In genomic region chr4:164239976-164240375, GRCh38 we compare ENCODE assay signal across 19 cellular contexts.
A peak's percentile ranks its signal among the peaks of the same experiment; 100 is the strongest.
DNase-seq lines count a peak whose midpoint lies in the region; TF ChIP-seq lines count a peak whose summit lies in the region.
"Had no signal": no experiment of that assay in that cellular context is flagged by ENCODE, and none has a peak within 500 bp of the region (broad histone marks: within the 10 kb centered on the region; RNA-seq: fewer than 3 reads in every experiment).

No MANE protein-coding gene starts in this region.

- H3K4me3 ChIP-seq in breast epithelium (no peak overlapping the region), epithelial cell of esophagus (ENCODE audit: low read length) (no peak overlapping the region), retinal pigment epithelial cell (ENCODE audit: low read length) (no peak overlapping the region), esophagus muscularis mucosa (no peak overlapping the region), suprapubic skin (no peak overlapping the region)
- H3K4me3 ChIP-seq: BLaER1 had no signal

- intact Hi-C loops in MCF 10A (cut with micrococcal nuclease) (no loop called here), breast epithelium (cut with DNase I; ENCODE audit: low total_unique reads) (no loop called here), esophagus muscularis mucosa (cut with DNase I) (no loop called here)

- no peaks in the 10 kb centered on the region for H3K9me3 ChIP-seq in breast epithelium
- H3K9me3 ChIP-seq in esophagus muscularis mucosa, result no peaks in the 10 kb centered on the region
- no peaks in the 10 kb centered on the region for H3K9me3 ChIP-seq in suprapubic skin
- H3K9me3 ChIP-seq: BLaER1 had no signal

- POLR2A ChIA-PET in MCF 10A (lab: Yijun Ruan, JAX), result no interaction called here

- no peaks in the 10 kb centered on the region for H3K27me3 Mint-ChIP-seq in MCF 10A (ENCODE audit: insufficient read depth, unreplicated experiment)
- H3K27me3 Mint-ChIP-seq: CD8-positive, alpha-beta memory T cell had no signal

- H3K36me3 ChIP-seq in breast epithelium (no peaks in the 10 kb centered on the region), esophagus muscularis mucosa (no peaks in the 10 kb centered on the region), suprapubic skin (no peaks in the 10 kb centered on the region)
- H3K36me3 ChIP-seq: BLaER1 had no signal

- no peak for TF ChIP-seq EP300 in esophagus muscularis mucosa (IDR thresholded peaks at IDR 0.05)
- TF ChIP-seq EP300 in suprapubic skin (IDR thresholded peaks at IDR 0.05), result no peak

- no peak overlapping the region for H3K27ac ChIP-seq in breast epithelium
- no peak overlapping the region for H3K27ac ChIP-seq in esophagus muscularis mucosa (replicated peaks in 1 of 4)
- no peak overlapping the region for H3K27ac ChIP-seq in suprapubic skin
- H3K27ac ChIP-seq: BLaER1, HL-60 had no signal

- H3K27me3 ChIP-seq in breast epithelium (no peaks in the 10 kb centered on the region), esophagus muscularis mucosa (no peaks in the 10 kb centered on the region), suprapubic skin (no peaks in the 10 kb centered on the region)
- H3K27me3 ChIP-seq: BLaER1 had no signal

- no peak overlapping the region for H3K4me3 Mint-ChIP-seq in MCF 10A (ENCODE audit: unreplicated experiment)
- H3K4me3 Mint-ChIP-seq: CD8-positive, alpha-beta memory T cell; HFFc6 had no signal

- TF ChIP-seq CTCF in MCF 10A (IDR thresholded peaks at IDR 0.05; ENCODE audit: unreplicated experiment) (no peak), breast epithelium (IDR thresholded peaks at IDR 0.05) (no peak), epithelial cell of esophagus (IDR thresholded peaks at IDR 0.05; ENCODE audit: insufficient read depth, low read depth, low read length, missing control alignments) (no peak), retinal pigment epithelial cell (conservative IDR thresholded peaks at IDR 0.05; ENCODE audit: low read depth, low read length) (no peak), esophagus muscularis mucosa (IDR thresholded peaks at IDR 0.05) (no peak), suprapubic skin (IDR thresholded peaks at IDR 0.05) (no peak)

- no peaks in the 10 kb centered on the region for H3K4me1 Mint-ChIP-seq in MCF 10A (ENCODE audit: insufficient read depth, unreplicated experiment)
- H3K4me1 Mint-ChIP-seq: CD8-positive, alpha-beta memory T cell had no signal

- H3K9me3 Mint-ChIP-seq in MCF 10A (ENCODE audit: unreplicated experiment), result no peaks in the 10 kb centered on the region

- no TSS peak for BruUV-seq in MCF 10A (replicated peaks; lab: Mats Ljungman, UMichigan)

- WGBS in esophagus muscularis mucosa, result 40% methylated on average over 3 of the region's 3 CpGs
- 49% methylated on average over 3 of the region's 3 CpGs for WGBS in suprapubic skin

- CTCF ChIA-PET in MCF 10A (lab: Yijun Ruan, JAX), result no interaction called here

- TF ChIP-seq POLR2A in breast epithelium (IDR thresholded peaks at IDR 0.05) (no peak), esophagus muscularis mucosa (IDR thresholded peaks at IDR 0.05; ENCODE audit: low read depth) (no peak), suprapubic skin (IDR thresholded peaks at IDR 0.05) (no peak)

- DNase-seq in MCF 10A (ENCODE audit: unreplicated experiment) (no peak), breast epithelium (ENCODE audit: low spot score in 2 of 2) (no peak), astrocyte of the hippocampus (ENCODE audit: low read depth, low spot score) (peak; percentile 74), epithelial cell of esophagus (ENCODE audit: low read depth) (peak; percentile 14), retinal pigment epithelial cell (ENCODE audit: low read depth) (peak; percentile 85), esophagus muscularis mucosa (ENCODE audit: extremely low spot score) (no peak), NCI-H128 (lab: John Stamatoyannopoulos, UW; ENCODE audit: unreplicated experiment) (no peak), suprapubic skin (ENCODE audit: low spot score in 2 of 2) (no peak)
- DNase-seq: 8988T; AML-193; Calu3; CD8-positive, alpha-beta memory T cell; DMS 273 treated with DMSO at 0.1 percent for 48 hours; DND-41; GDM1; HCEC 1CT; HFFc6 had no signal

- no peaks in the 10 kb centered on the region for H3K4me1 ChIP-seq in breast epithelium
- no peaks in the 10 kb centered on the region for H3K4me1 ChIP-seq in esophagus muscularis mucosa
- no peaks in the 10 kb centered on the region for H3K4me1 ChIP-seq in suprapubic skin
- H3K4me1 ChIP-seq: BLaER1 had no signal

- peak overlapping the region; percentile 2 for H3K27ac Mint-ChIP-seq in MCF 10A (ENCODE audit: low read depth, unreplicated experiment)
- H3K27ac Mint-ChIP-seq: CD8-positive, alpha-beta memory T cell; HFFc6 had no signal

- H3K36me3 Mint-ChIP-seq in MCF 10A (ENCODE audit: insufficient read depth, unreplicated experiment), result no peaks in the 10 kb centered on the region
- H3K36me3 Mint-ChIP-seq: CD8-positive, alpha-beta memory T cell had no signal

Comparison
In these comparisons a context has a peak if more than half of its experiments do, and no peak if none do; other contexts are left out.
1. DNase-seq: peak in astrocyte of the hippocampus (single experiment), epithelial cell of esophagus (single experiment) and retinal pigment epithelial cell (single experiment); none in MCF 10A (single experiment), breast epithelium (0 of 2), esophagus muscularis mucosa (single experiment), NCI-H128 (single experiment) and suprapubic skin (0 of 2).